Comparison of ENCODE assay signal across 37 cellular contexts in the genomic region with DNA sequence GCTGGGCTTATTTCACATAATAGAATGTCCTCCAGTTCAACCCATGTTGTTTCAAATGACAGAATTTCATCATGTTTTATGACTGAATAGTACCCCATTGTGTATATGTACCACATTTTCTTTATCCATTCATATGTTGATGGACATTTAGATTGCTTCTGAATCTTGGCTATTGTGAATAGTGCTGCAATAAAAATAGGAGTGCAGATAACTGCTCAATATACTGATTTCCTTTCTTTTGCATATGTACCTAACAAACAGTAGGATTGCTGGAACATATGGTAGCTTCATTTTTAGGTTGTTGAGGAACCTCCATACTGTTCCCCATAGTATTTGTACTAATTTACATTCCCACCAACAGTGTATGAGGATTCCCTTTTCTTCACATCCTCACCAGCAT.
"Had no signal": no experiment of that assay in that cellular context is flagged by ENCODE, and none has a peak within 500 bp of the region (broad histone marks: within the 10 kb centered on the region; RNA-seq: fewer than 3 reads in every experiment).

No MANE protein-coding gene starts in this region.

- H3K27ac ChIP-seq: adrenal gland, ascending aorta, body of pancreas, brain microvascular endothelial cell, breast epithelium, cardiac muscle cell had no signal

- DNase-seq: activated effector memory CD4-positive, alpha-beta T cell treated with anti-CD3 and anti-CD28 coated beads, Interleukin-2, amount 50 U/mL, for 16 hours; activated effector memory CD4-positive, alpha-beta T cell treated with Interleukin-2 at 50 U/mL for 16 hours; activated gamma-delta T cell; activated gamma-delta T cell treated with Interleukin-2 at 50 U/mL for 16 hours; activated naive CD4-positive, alpha-beta T cell; activated naive CD4-positive, alpha-beta T cell treated with anti-CD3 and anti-CD28 coated beads for 36 hours; activated naive CD4-positive, alpha-beta T cell treated with anti-CD3 and anti-CD28 coated beads, Interleukin-2, amount 10 ng/mL, durations not matched to agents 7 days and 5 days; activated naive CD4-positive, alpha-beta T cell treated with anti-CD3 and anti-CD28 coated beads, Interleukin-2, amount 50 U/mL, for 16 hours; activated naive CD4-positive, alpha-beta T cell treated with Interleukin-2 at 50 U/mL for 16 hours; activated naive CD8-positive, alpha-beta T cell treated with anti-CD3 and anti-CD28 coated beads for 36 hours; activated naive CD8-positive, alpha-beta T cell treated with anti-CD3 and anti-CD28 coated beads, Interleukin-2, amount 10 ng/mL, durations not matched to agents 7 days and 5 days; activated naive CD8-positive, alpha-beta T cell treated with anti-CD3 and anti-CD28 coated beads, Interleukin-2, amount 50 U/mL, for 24 hours; activated T-cell treated with anti-CD3 and anti-CD28 coated beads, Interleukin-2, amount 50 U/mL, for 24 hours; activated T-cell treated with anti-CD3 and anti-CD28 coated beads, Interleukin-2, amount 50 U/mL, for 4 hours; activated T-cell treated with anti-CD3 and anti-CD28 coated beads, Interleukin-2, amount 50 U/mL, for 48 hours; activated T-cell treated with anti-CD3 and anti-CD28 coated beads, Interleukin-2, amount 50 U/mL, for 72 hours; adrenal gland; amniotic stem cell; amygdala; anterior cingulate cortex; aorta; body of pancreas; brain microvascular endothelial cell; caudate nucleus; central memory CD4-positive, alpha-beta T cell; cerebellar nuclear complex had no signal

- H3K4me3 ChIP-seq: adrenal gland, ascending aorta, body of pancreas, breast epithelium, cardiac muscle cell had no signal

- H3K4me1 Mint-ChIP-seq: activated naive CD4-positive, alpha-beta T cell treated with anti-CD3 and anti-CD28 coated beads, Interleukin-2, amount 10 ng/mL, durations not matched to agents 7 days and 5 days; activated naive CD4-positive, alpha-beta T cell treated with anti-CD3 and anti-CD28 coated beads, Interleukin-2, amount 50 U/mL, for 24 hours; activated naive CD8-positive, alpha-beta T cell treated with anti-CD3 and anti-CD28 coated beads for 36 hours; activated naive CD8-positive, alpha-beta T cell treated with anti-CD3 and anti-CD28 coated beads, Interleukin-2, amount 10 ng/mL, durations not matched to agents 7 days and 5 days; activated naive CD8-positive, alpha-beta T cell treated with anti-CD3 and anti-CD28 coated beads, Interleukin-2, amount 50 U/mL, for 24 hours; activated T-helper 17 cell treated with anti-CD3 and anti-CD28 coated beads, Interleukin-2, amount 50 U/mL, for 72 hours; brain; central memory CD8-positive, alpha-beta T cell had no signal

- H3K36me3 Mint-ChIP-seq: activated naive CD4-positive, alpha-beta T cell treated with anti-CD3 and anti-CD28 coated beads, Interleukin-2, amount 10 ng/mL, durations not matched to agents 7 days and 5 days; activated naive CD4-positive, alpha-beta T cell treated with anti-CD3 and anti-CD28 coated beads, Interleukin-2, amount 50 U/mL, for 24 hours; activated naive CD8-positive, alpha-beta T cell; activated naive CD8-positive, alpha-beta T cell treated with anti-CD3 and anti-CD28 coated beads for 36 hours; activated naive CD8-positive, alpha-beta T cell treated with anti-CD3 and anti-CD28 coated beads, Interleukin-2, amount 10 ng/mL, durations not matched to agents 7 days and 5 days; brain had no signal

- H3K4me1 ChIP-seq: adrenal gland, ascending aorta, body of pancreas, breast epithelium had no signal

- H3K27ac Mint-ChIP-seq: activated naive CD4-positive, alpha-beta T cell treated with anti-CD3 and anti-CD28 coated beads for 36 hours; activated naive CD4-positive, alpha-beta T cell treated with anti-CD3 and anti-CD28 coated beads, Interleukin-2, amount 10 ng/mL, durations not matched to agents 7 days and 5 days; activated naive CD4-positive, alpha-beta T cell treated with anti-CD3 and anti-CD28 coated beads, Interleukin-2, amount 50 U/mL, for 24 hours; activated naive CD4-positive, alpha-beta T cell treated with anti-CD3 and anti-CD28 coated beads, Interleukin-2, amount 50 U/mL, for 72 hours; activated naive CD8-positive, alpha-beta T cell; activated naive CD8-positive, alpha-beta T cell treated with anti-CD3 and anti-CD28 coated beads for 36 hours; activated naive CD8-positive, alpha-beta T cell treated with anti-CD3 and anti-CD28 coated beads, Interleukin-2, amount 10 ng/mL, durations not matched to agents 7 days and 5 days; activated naive CD8-positive, alpha-beta T cell treated with anti-CD3 and anti-CD28 coated beads, Interleukin-2, amount 50 U/mL, for 24 hours; activated T-cell treated with anti-CD3 and anti-CD28 coated beads, Interleukin-2, amount 50 U/mL, for 24 hours; activated T-cell treated with anti-CD3 and anti-CD28 coated beads, Interleukin-2, amount 50 U/mL, for 72 hours; activated T-helper 1 cell treated with anti-CD3 and anti-CD28 coated beads, Interleukin-12 subunit alpha, Interleukin-12 subunit beta, Interleukin-2, Interleukin-4 antibody, amounts not matched to agents 30 ng/mL and 10 ng/mL and 1 ng/mL, durations not matched to agents 14 hours and 24 hours and 36 hours; activated T-helper 17 cell treated with anti-CD3 and anti-CD28 coated beads, Interleukin-2, amount 50 U/mL, for 72 hours; activated T-helper 2 cell treated with anti-CD3 and anti-CD28 coated beads, Interferon-gamma antibody, Interleukin-2, Interleukin-4, amounts not matched to agents 10 μg/mL and 5 μg/mL and 100 μg/mL, durations not matched to agents 14 hours and 24 hours and 36 hours; brain had no signal

- H3K27me3 ChIP-seq: adrenal gland, ascending aorta, body of pancreas, brain microvascular endothelial cell, breast epithelium, cardiac muscle cell had no signal

- H3K9me3 ChIP-seq: adrenal gland, ascending aorta, body of pancreas, breast epithelium had no signal

- H3K4me3 Mint-ChIP-seq: activated naive CD4-positive, alpha-beta T cell treated with anti-CD3 and anti-CD28 coated beads for 36 hours; activated naive CD4-positive, alpha-beta T cell treated with anti-CD3 and anti-CD28 coated beads, Interleukin-2, amount 10 ng/mL, durations not matched to agents 7 days and 5 days; activated naive CD4-positive, alpha-beta T cell treated with anti-CD3 and anti-CD28 coated beads, Interleukin-2, amount 50 U/mL, for 24 hours; activated naive CD8-positive, alpha-beta T cell; activated naive CD8-positive, alpha-beta T cell treated with anti-CD3 and anti-CD28 coated beads for 36 hours; activated naive CD8-positive, alpha-beta T cell treated with anti-CD3 and anti-CD28 coated beads, Interleukin-2, amount 10 ng/mL, durations not matched to agents 7 days and 5 days; activated naive CD8-positive, alpha-beta T cell treated with anti-CD3 and anti-CD28 coated beads, Interleukin-2, amount 50 U/mL, for 24 hours; activated T-cell treated with anti-CD3 and anti-CD28 coated beads, Interleukin-2, amount 50 U/mL, for 24 hours; activated T-cell treated with anti-CD3 and anti-CD28 coated beads, Interleukin-2, amount 50 U/mL, for 4 hours; activated T-cell treated with anti-CD3 and anti-CD28 coated beads, Interleukin-2, amount 50 U/mL, for 72 hours; activated T-helper 1 cell treated with anti-CD3 and anti-CD28 coated beads, Interleukin-12 subunit alpha, Interleukin-12 subunit beta, Interleukin-2, Interleukin-4 antibody, amounts not matched to agents 30 ng/mL and 10 ng/mL and 1 ng/mL, durations not matched to agents 14 hours and 24 hours and 36 hours; activated T-helper 17 cell treated with anti-CD3 and anti-CD28 coated beads, Interleukin-2, amount 50 U/mL, for 72 hours; brain; central memory CD8-positive, alpha-beta T cell had no signal

- H3K9me3 Mint-ChIP-seq: activated naive CD4-positive, alpha-beta T cell treated with anti-CD3 and anti-CD28 coated beads, Interleukin-2, amount 50 U/mL, for 24 hours had no signal

- H3K27me3 Mint-ChIP-seq: activated naive CD4-positive, alpha-beta T cell treated with anti-CD3 and anti-CD28 coated beads, Interleukin-2, amount 10 ng/mL, durations not matched to agents 7 days and 5 days; activated naive CD4-positive, alpha-beta T cell treated with anti-CD3 and anti-CD28 coated beads, Interleukin-2, amount 50 U/mL, for 24 hours; activated naive CD8-positive, alpha-beta T cell; activated naive CD8-positive, alpha-beta T cell treated with anti-CD3 and anti-CD28 coated beads for 36 hours; activated naive CD8-positive, alpha-beta T cell treated with anti-CD3 and anti-CD28 coated beads, Interleukin-2, amount 10 ng/mL, durations not matched to agents 7 days and 5 days; activated naive CD8-positive, alpha-beta T cell treated with anti-CD3 and anti-CD28 coated beads, Interleukin-2, amount 50 U/mL, for 24 hours; activated T-cell treated with anti-CD3 and anti-CD28 coated beads, Interleukin-2, amount 50 U/mL, for 24 hours; activated T-helper 17 cell treated with anti-CD3 and anti-CD28 coated beads, Interleukin-2, amount 50 U/mL, for 72 hours; brain; central memory CD8-positive, alpha-beta T cell had no signal

- H3K36me3 ChIP-seq: adrenal gland, ascending aorta, brain microvascular endothelial cell, breast epithelium, cardiac muscle cell had no signal
